ENCODE assay signal across 19 cellular contexts in the genomic region with DNA sequence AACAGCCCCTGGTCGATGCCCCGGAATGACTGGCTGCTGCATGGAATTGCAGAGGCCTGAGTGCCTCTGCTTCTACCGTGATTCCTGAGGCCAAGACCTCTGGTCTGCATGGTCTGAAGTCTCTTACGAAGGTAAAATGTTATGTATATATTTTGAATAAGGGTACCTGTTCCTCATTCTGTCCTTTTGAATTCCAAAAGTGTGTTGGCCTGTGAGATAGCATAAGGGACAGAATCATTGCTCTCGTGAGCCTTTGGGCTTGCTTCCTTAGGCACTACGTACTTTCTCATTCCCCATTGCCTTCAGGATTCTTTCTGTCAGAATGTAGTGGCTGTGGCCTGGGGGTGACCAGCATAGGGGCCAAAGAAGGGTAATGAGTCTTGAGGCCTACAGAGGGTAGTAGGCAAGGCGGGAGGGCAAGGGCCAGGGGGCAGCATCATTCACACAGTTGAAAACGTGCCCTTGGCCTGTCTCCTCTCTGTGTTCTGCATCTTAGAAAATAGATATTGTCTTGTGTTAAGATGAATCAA. TPM values are rescaled to one million over a fixed set of nuclear protein-coding genes. Genes with fewer than 3 reads are reported as not detected.
A peak's percentile ranks its signal among the peaks of the same experiment; 100 is the strongest.
DNase-seq lines count a peak whose midpoint lies in the region; ATAC-seq and TF ChIP-seq lines count a peak whose summit lies in the region.
"Had no signal": no experiment of that assay in that cellular context is flagged by ENCODE, and none has a peak within 500 bp of the region (broad histone marks: within the 10 kb centered on the region; RNA-seq: fewer than 3 reads in every experiment).

No MANE protein-coding gene starts in this region.

- no peak for TF ChIP-seq CTCF in activated B cell treated with CpG ODN at 0.5 μM for 24 hours (IDR thresholded peaks at IDR 0.05)

- no peak overlapping the region for H3K4me3 Mint-ChIP-seq in activated T-cell treated with anti-CD3 and anti-CD28 coated beads, Interleukin-2, amount 50 U/mL, for 72 hours
- H3K4me3 Mint-ChIP-seq in activated B cell treated with CpG ODN at 0.5 μM for 24 hours, result no peak overlapping the region
- peak overlapping the region in 1 of 8 donors; percentile 16 for H3K4me3 Mint-ChIP-seq in naive B cell
- H3K4me3 Mint-ChIP-seq in T-cell, result no peak overlapping the region
- H3K4me3 Mint-ChIP-seq: CD4-positive, alpha-beta T cell had no signal

- CTCF ChIA-PET in activated B cell treated with CpG ODN at 0.5 μM for 24 hours (lab: Charles Lee), result no interaction called here
- CTCF ChIA-PET in T-cell (lab: Charles Lee), result no interaction called here

- H3K27me3 Mint-ChIP-seq in activated T-cell treated with anti-CD3 and anti-CD28 coated beads, Interleukin-2, amount 50 U/mL, for 72 hours (ENCODE audit: low read depth), result no peaks in the 10 kb centered on the region
- H3K27me3 Mint-ChIP-seq in activated B cell treated with CpG ODN at 0.5 μM for 24 hours, result no peaks in the 10 kb centered on the region
- H3K27me3 Mint-ChIP-seq in naive B cell, result no peaks in the 10 kb centered on the region
- no peaks in the 10 kb centered on the region for H3K27me3 Mint-ChIP-seq in T-cell
- H3K27me3 Mint-ChIP-seq: CD4-positive, alpha-beta T cell; IgD-negative memory B cell had no signal

- peaks cover 79% of the 10 kb centered on the region for H3K4me1 Mint-ChIP-seq in activated T-cell treated with anti-CD3 and anti-CD28 coated beads, Interleukin-2, amount 50 U/mL, for 72 hours (ENCODE audit: low read depth)
- H3K4me1 Mint-ChIP-seq in activated B cell treated with CpG ODN at 0.5 μM for 24 hours, result peaks cover 79% of the 10 kb centered on the region
- peaks cover 41 to 87% (median 68%) of the 10 kb centered on the region in 3 donors for H3K4me1 Mint-ChIP-seq in naive B cell
- peaks cover 50 to 66% (median 61%) of the 10 kb centered on the region in 3 donors for H3K4me1 Mint-ChIP-seq in T-cell

- POLR2A ChIA-PET in activated B cell treated with CpG ODN at 0.5 μM for 24 hours (lab: Charles Lee), result interaction anchor here (0.6 kb wide), 1 partner anchor 300 kb away, joined by 3 read pairs; no protein-coding TSS in a partner anchor
- POLR2A ChIA-PET in T-cell (lab: Charles Lee), result interaction anchor here in 1 of 2 donors (0.7 kb wide), 1 partner anchor 48 kb away, joined by 3 read pairs; no protein-coding TSS in a partner anchor

- peaks cover 2 to 4% of the 10 kb centered on the region in 2 donors for H3K9me3 Mint-ChIP-seq in activated T-cell treated with anti-CD3 and anti-CD28 coated beads, Interleukin-2, amount 50 U/mL, for 72 hours
- H3K9me3 Mint-ChIP-seq in activated B cell treated with CpG ODN at 0.5 μM for 24 hours (no peaks in the 10 kb centered on the region), naive B cell (peaks cover 0 to 8% (median 4%) of the 10 kb centered on the region in 7 donors), T-cell (no peaks in the 10 kb centered on the region)

- intact Hi-C loops in activated B cell treated with CpG ODN at 0.5 μM for 24 hours (cut with micrococcal nuclease), result no loop called here

- ATAC-seq in activated T-cell treated with anti-CD3 and anti-CD28 coated beads, Interleukin-2, amount 50 U/mL, for 72 hours (replicated peaks in 1 of 2), result no peak
- ATAC-seq in activated B cell treated with CpG ODN at 0.5 μM for 24 hours (ENCODE audit: low read depth) (no peak), naive B cell (ENCODE audit: low read depth in 2 of 2) (no peak), T-cell (replicated peaks in 1 of 4) (no peak), GM19455 (IDR thresholded peaks at IDR 0.05; ENCODE audit: unreplicated experiment) (no peak)
- ATAC-seq: HCT116 had no signal

- H3K36me3 Mint-ChIP-seq in activated T-cell treated with anti-CD3 and anti-CD28 coated beads, Interleukin-2, amount 50 U/mL, for 72 hours (ENCODE audit: insufficient read depth in 2 of 2), result peaks cover 13 to 40% of the 10 kb centered on the region in 2 donors
- peaks cover 54% of the 10 kb centered on the region for H3K36me3 Mint-ChIP-seq in activated B cell treated with CpG ODN at 0.5 μM for 24 hours (ENCODE audit: low read depth)
- peaks cover 9 to 17% of the 10 kb centered on the region in 2 donors for H3K36me3 Mint-ChIP-seq in naive B cell
- H3K36me3 Mint-ChIP-seq in T-cell, result peaks cover 11% of the 10 kb centered on the region

- no peak for DNase-seq in activated T-cell treated with anti-CD3 and anti-CD28 coated beads, Interleukin-2, amount 50 U/mL, for 72 hours
- DNase-seq in activated T-cell treated with anti-CD3 and anti-CD28 coated beads, Interleukin-2, amount 50 U/mL, for 48 hours, result no peak
- DNase-seq in activated B cell treated with CpG ODN at 0.5 μM for 24 hours (no peak), naive B cell (no peak), NCI-H748 (lab: John Stamatoyannopoulos, UW; ENCODE audit: unreplicated experiment) (no peak), T-cell (no peak)
- DNase-seq in stimulated activated CD4-positive, alpha-beta T cell treated with anti-CD3 and anti-CD28 coated beads, Interleukin-2, amount 100 ng/mL, for 48 hours, result no peak
- DNase-seq: CD4-positive, alpha-beta T cell; DND-41; GDM1; MV-4-11; NCI-H1417 treated with DMSO at 0.1 percent for 48 hours; NCI-H2029 treated with DMSO at 0.1 percent for 48 hours; NCI-H510A; Peyer's patch; Right ventricle myocardium superior had no signal

- peak overlapping the region; percentile 41 for H3K27ac Mint-ChIP-seq in activated T-cell treated with anti-CD3 and anti-CD28 coated beads, Interleukin-2, amount 50 U/mL, for 72 hours
- H3K27ac Mint-ChIP-seq in activated B cell treated with CpG ODN at 0.5 μM for 24 hours (peak overlapping the region; percentile 24), naive B cell (peak overlapping the region in 4 of 6 donors; percentile 44 to 80 (median 60)), T-cell (peak overlapping the region in 1 of 2 donors; percentile 31)
- H3K27ac Mint-ChIP-seq: CD4-positive, alpha-beta T cell had no signal

RNA-seq across cellular contexts. Expression of a gene that starts 19.5 kb away (rescaled TPM):
- 100 to 1,000 TPM; 123 to 137 TPM for total RNA-seq in activated T-cell treated with anti-CD3 and anti-CD28 coated beads, Interleukin-2, amount 50 U/mL, for 72 hours
- total RNA-seq in activated B cell treated with CpG ODN at 0.5 μM for 24 hours, result 120 and 124 TPM in 2 replicates
- polyA plus RNA-seq in naive B cell (ENCODE audit: low read depth in 6 of 6), result 10 to 100 TPM; 22.2 to 36.7 (median 27.0) TPM
- total RNA-seq in T-cell, result 10 to 100 TPM; 29.6 to 46.1 (median 35.7) TPM
